ENCODE assay signal across 9 cellular contexts in genomic region chr10:103205401-103205800, GRCh38. TPM values are rescaled to one million over a fixed set of nuclear protein-coding genes. Genes with fewer than 3 reads are reported as not detected.
DNase-seq lines count a peak whose midpoint lies in the region; ATAC-seq and TF ChIP-seq lines count a peak whose summit lies in the region.
"Not testable (repeated sequence)": the region's sequence is repeated elsewhere in the genome, so short reads cannot be mapped to it uniquely, and the experiment has no call there.
"Had no signal": no experiment of that assay in that cellular context is flagged by ENCODE, and none has a peak within 500 bp of the region (broad histone marks: within the 10 kb centered on the region; RNA-seq: fewer than 3 reads in every experiment).

No MANE protein-coding gene starts in this region.

- not testable (repeated sequence) for H3F3A ChIP-seq in neural cell (ENCODE audit: insufficient read depth, low read length, poor library complexity, severe bottlenecking)

- H2BK5ac ChIP-seq in H9 (ENCODE audit: insufficient read length, low read length) = peak overlapping the region; percentile 95
- not testable (repeated sequence) for H2BK5ac ChIP-seq in IMR-90 (ENCODE audit: low read depth, low read length, poor library complexity, severe bottlenecking)

- H2AK5ac ChIP-seq in H9 (ENCODE audit: insufficient read length, low read length); IMR-90 (ENCODE audit: low read depth, low read length): not testable (repeated sequence)

- dilution Hi-C loops in IMR-90 (cut with HindIII; ENCODE audit: low sequenced_read_pairs, unreplicated experiment) = not testable (repeated sequence)

- not testable (repeated sequence) for H2AFZ ChIP-seq in H9 (ENCODE audit: low read length); IMR-90 (replicated peaks; ENCODE audit: low read length, poor library complexity); neural cell (ENCODE audit: low read depth, low read length)

- not testable (repeated sequence) for H3K9me2 ChIP-seq in neural cell (ENCODE audit: insufficient read depth, low read length)

- H3K79me2 ChIP-seq in H9 (ENCODE audit: insufficient read depth, low read length); neural cell (replicated peaks; ENCODE audit: insufficient read depth, low read length): not testable (repeated sequence)

- H2AK9ac ChIP-seq in IMR-90 (replicated peaks; ENCODE audit: low read depth, low read length, poor library complexity) = not testable (repeated sequence)

- CTCF ChIA-PET in Calu3 (lab: Charles Lee); IMR-90 (lab: Yijun Ruan, JAX): not testable (repeated sequence)

- H3K36me3 ChIP-seq in IMR-90 (ENCODE audit: control insufficient read depth, insufficient read depth, low read length); iPS-20b (ENCODE audit: insufficient read depth, low read depth, low read length); neural cell (ENCODE audit: insufficient read depth, low read length): not testable (repeated sequence)

- H3K4me2 ChIP-seq in H9 (ENCODE audit: insufficient read depth, insufficient read length, low read length) (peak overlapping the region; percentile 1), neural cell (ENCODE audit: low read length) (peak overlapping the region; percentile 41)
- H3K4me2 ChIP-seq in IMR-90 (ENCODE audit: low read depth, low read length) = not testable (repeated sequence)

- H3K36me3 Mint-ChIP-seq in Calu3 (ENCODE audit: insufficient read depth, unreplicated experiment); brain; glutamatergic neuron (ENCODE audit: unreplicated experiment): not testable (repeated sequence)
- peaks cover 6 to 14% (median 14%) of the 10 kb centered on the region in 3 experiments for H3K36me3 Mint-ChIP-seq in H9 (ENCODE audit: insufficient read depth in 1 of 3, low read depth in 3 of 3)

- not testable (repeated sequence) for H3K4me3 Mint-ChIP-seq in Calu3 (ENCODE audit: low read depth, unreplicated experiment); brain
- H3K4me3 Mint-ChIP-seq in H9 (peak overlapping the region; percentile 2 to 44; a peak in 3 of 5 replicates), glutamatergic neuron (ENCODE audit: unreplicated experiment) (peak overlapping the region; percentile 33)

- not testable (repeated sequence) for TF ChIP-seq EP300 in neural cell (conservative IDR thresholded peaks at IDR 0.05; ENCODE audit: poor library complexity, severe bottlenecking)

- peak overlapping the region; percentile 92 for H4K5ac ChIP-seq in H9 (ENCODE audit: insufficient read length, low read depth, low read length)
- H4K5ac ChIP-seq in IMR-90 (ENCODE audit: low read depth, low read length) = not testable (repeated sequence)

- not testable (repeated sequence) for H3K23me2 ChIP-seq in H9 (ENCODE audit: insufficient read length, low read depth, low read length, poor library complexity, severe bottlenecking)

- not testable (repeated sequence) for H3K9me3 ChIP-seq in H9 (ENCODE audit: control insufficient read depth, low read depth, low read length); IMR-90 (ENCODE audit: control insufficient read depth, insufficient read depth, low read length); iPS-20b (ENCODE audit: insufficient read depth, low read depth, low read length); neural cell (ENCODE audit: low read length)

- not testable (repeated sequence) for H4K91ac ChIP-seq in H9 (ENCODE audit: insufficient read length, low read depth, low read length)
- H4K91ac ChIP-seq in IMR-90 (ENCODE audit: insufficient read depth, low read depth, low read length) = peak overlapping the region; percentile 56

- not testable (repeated sequence) for H3K27me3 Mint-ChIP-seq in Calu3 (ENCODE audit: unreplicated experiment); H9 (ENCODE audit: low read depth); brain; glutamatergic neuron (ENCODE audit: unreplicated experiment)

- H3K56ac ChIP-seq in H9 (ENCODE audit: insufficient read length, low read depth, low read length); IMR-90 (ENCODE audit: extremely low read depth, insufficient read depth, low read length): not testable (repeated sequence)

- WGBS in H9 (ENCODE audit: extremely low coverage, insufficient read length, low lambda C conversion rate) = no CpG with 5 or more reads among the region's 4 CpGs
- 50% methylated on average over 2 of the region's 4 CpGs; no CpG with 5 or more reads in 1 of the 2 experiments for WGBS in IMR-90 (ENCODE audit: extremely low coverage in 2 of 2, insufficient read length in 1 of 2), 2 experiments

- H3K9ac ChIP-seq in H9 (ENCODE audit: extremely low read depth, insufficient read length, low read length); IMR-90 (ENCODE audit: low read depth, low read length): not testable (repeated sequence)
- peak overlapping the region; percentile 52 for H3K9ac ChIP-seq in iPS-20b (ENCODE audit: low read depth, low read length)
- H3K9ac ChIP-seq in neural cell (ENCODE audit: low read length) = peak overlapping the region; percentile 48

- H4K8ac ChIP-seq in H9 (replicated peaks; ENCODE audit: insufficient read length, low read depth, low read length) = not testable (repeated sequence)
- H4K8ac ChIP-seq in IMR-90 (ENCODE audit: low read depth in 2 of 2, low read length in 2 of 2) = peak overlapping the region in 1 of 2 experiments; percentile 8; a peak in 1 of 4 replicates

- ATAC-seq in IMR-90 (ENCODE audit: low read depth) = not testable (repeated sequence)

- not testable (repeated sequence) for H3K9me3 Mint-ChIP-seq in Calu3 (ENCODE audit: low read depth, unreplicated experiment); brain; glutamatergic neuron (ENCODE audit: unreplicated experiment)
- peaks cover 10 to 17% of the 10 kb centered on the region in 2 experiments for H3K9me3 Mint-ChIP-seq in H9

- TF ChIP-seq RAD21 in IMR-90 (IDR thresholded peaks at IDR 0.05; ENCODE audit: low read length); neural cell (conservative IDR thresholded peaks at IDR 0.05): not testable (repeated sequence)

- TF ChIP-seq POLR2A in IMR-90 (IDR thresholded peaks at IDR 0.05; ENCODE audit: low read depth, low read length) = not testable (repeated sequence)

- H2BK20ac ChIP-seq in H9 (ENCODE audit: low read depth, low read length, poor library complexity, severe bottlenecking) = not testable (repeated sequence)
- peak overlapping the region; percentile 58 for H2BK20ac ChIP-seq in IMR-90 (ENCODE audit: low read depth, low read length)

- peaks cover 32% of the 10 kb centered on the region for H3K4me1 Mint-ChIP-seq in Calu3 (ENCODE audit: low read depth, unreplicated experiment)
- peaks cover 44 to 50% of the 10 kb centered on the region in 2 experiments for H3K4me1 Mint-ChIP-seq in H9
- peaks cover 32% of the 10 kb centered on the region for H3K4me1 Mint-ChIP-seq in brain
- H3K4me1 Mint-ChIP-seq in glutamatergic neuron (ENCODE audit: low read depth, unreplicated experiment) = peaks cover 14% of the 10 kb centered on the region

- POLR2A ChIA-PET in IMR-90 (lab: Charles Lee; ENCODE audit: unreplicated experiment) = not testable (repeated sequence)

- intact Hi-C loops in Calu3 (cut with micrococcal nuclease; ENCODE audit: unreplicated experiment); IMR-90 (cut with micrococcal nuclease): not testable (repeated sequence)

- in situ Hi-C loops in IMR-90 (cut with MboI; ENCODE audit: low sequenced_read_pairs) = not testable (repeated sequence)

- not testable (repeated sequence) for H3K23ac ChIP-seq in H9 (ENCODE audit: insufficient read length, low read depth, low read length); IMR-90 (ENCODE audit: low read depth, low read length)

- not testable (repeated sequence) for BruUV-seq in Calu3 (replicated peaks; lab: Mats Ljungman, UMichigan); IMR-90 (replicated peaks; lab: Mats Ljungman, UMichigan)

- H3K18ac ChIP-seq in H9 (ENCODE audit: insufficient read length, low read depth, low read length) = peak overlapping the region; percentile 89
- H3K18ac ChIP-seq in IMR-90 (ENCODE audit: low read depth, low read length) = peak overlapping the region; percentile 9; the same call in 1 of the 2 replicates

- H3K27ac Mint-ChIP-seq in Calu3 (ENCODE audit: unreplicated experiment) (peak overlapping the region; percentile 87), H9 (peak overlapping the region; percentile 68 to 99 (median 98)), brain (peak overlapping the region in 3 of 5 experiments; percentile 17 to 86 (median 49)), glutamatergic neuron (ENCODE audit: unreplicated experiment) (peak overlapping the region; percentile 62)

- not testable (repeated sequence) for H3K9me1 ChIP-seq in IMR-90 (ENCODE audit: insufficient read depth, low read length)

- peak overlapping the region; percentile 94 for H3T11ph ChIP-seq in H9 (ENCODE audit: low read length)

- H3K27ac ChIP-seq in H9 (ENCODE audit: insufficient read length, low read depth, low read length) = peak overlapping the region; percentile 80
- H3K27ac ChIP-seq in IMR-90 (ENCODE audit: insufficient read depth, low read length); iPS-20b (ENCODE audit: low read length): not testable (repeated sequence)
- H3K27ac ChIP-seq in neural cell (ENCODE audit: low read length) = peak overlapping the region; percentile 84

- H3K79me1 ChIP-seq in H9 (ENCODE audit: insufficient read depth, low read depth, low read length, poor library complexity, severe bottlenecking); IMR-90 (ENCODE audit: low read depth in 1 of 2, low read length in 2 of 2): not testable (repeated sequence)

- not testable (repeated sequence) for H2BK15ac ChIP-seq in H9 (ENCODE audit: low read depth, low read length)
- H2BK15ac ChIP-seq in IMR-90 (ENCODE audit: low read depth, low read length) = peak overlapping the region; percentile 70; the same call in 2 of the 3 replicates

- not testable (repeated sequence) for H3K4me1 ChIP-seq in H9 (ENCODE audit: insufficient read depth, low read length); IMR-90 (ENCODE audit: control insufficient read depth, insufficient read depth, low read length)
- H3K4me1 ChIP-seq in iPS-20b (ENCODE audit: insufficient read depth, low read length) = peaks cover 13% of the 10 kb centered on the region; the same call in 1 of the 2 replicates

- H4K20me1 ChIP-seq in H9 (ENCODE audit: control insufficient read depth, insufficient read depth, insufficient read length); IMR-90 (ENCODE audit: insufficient read depth, low read length); neural cell (ENCODE audit: insufficient read depth): not testable (repeated sequence)

- not testable (repeated sequence) for DNase-seq in Calu3, H9, IMR-90, glutamatergic neuron

- H3K14ac ChIP-seq in H9 (ENCODE audit: insufficient read depth, low read length) = peak overlapping the region; percentile 74; the same call in 1 of the 2 replicates
- H3K14ac ChIP-seq in IMR-90 (replicated peaks; ENCODE audit: low read depth, low read length) = not testable (repeated sequence)

- H3K4me3 ChIP-seq in IMR-90 (ENCODE audit: insufficient read depth, low read depth, low read length) = not testable (repeated sequence)
- H3K4me3 ChIP-seq in iPS-20b (ENCODE audit: low read length) = peak overlapping the region; percentile 41
- peak overlapping the region; percentile 46 for H3K4me3 ChIP-seq in neural cell (ENCODE audit: low read length)

- H2BK12ac ChIP-seq in H9 (ENCODE audit: insufficient read length, low read depth, low read length) = peak overlapping the region; percentile 37

- peak overlapping the region; percentile 95; the same call in 1 of the 2 replicates for H3K4ac ChIP-seq in H9 (ENCODE audit: low read depth, low read length)
- H3K4ac ChIP-seq in IMR-90 (ENCODE audit: low read depth, low read length) = peak overlapping the region; percentile 6

- H3K27me3 ChIP-seq in H9 (ENCODE audit: insufficient read depth, low read length); IMR-90 (ENCODE audit: control insufficient read depth, insufficient read depth, low read length); iPS-20b (ENCODE audit: insufficient read depth, low read length); neural cell (ENCODE audit: insufficient read depth, low read depth, low read length): not testable (repeated sequence)

- TF ChIP-seq CTCF in Calu3 (IDR thresholded peaks at IDR 0.05; ENCODE audit: unreplicated experiment); H9 (conservative IDR thresholded peaks at IDR 0.05); IMR-90 (conservative IDR thresholded peaks at IDR 0.05; ENCODE audit: low read depth, low read length); brain (conservative IDR thresholded peaks at IDR 0.05); glutamatergic neuron (IDR thresholded peaks at IDR 0.05; ENCODE audit: partially characterized antibody, unreplicated experiment); neural cell (IDR thresholded peaks at IDR 0.05; ENCODE audit: poor library complexity, severe bottlenecking): not testable (repeated sequence)

- H2BK120ac ChIP-seq in H9 (ENCODE audit: low read depth, low read length, poor library complexity, severe bottlenecking) = peak overlapping the region; percentile 8
- peak overlapping the region; percentile 71 for H2BK120ac ChIP-seq in IMR-90 (ENCODE audit: low read depth, low read length)

RNA-seq across cellular contexts. Expression of gene NT5C2, which starts 12.3 kb away (rescaled TPM):
- total RNA-seq in Calu3 (2022) (70.0 and 75.8 TPM in 2 replicates), H9 (2021) (64.4 and 69.6 TPM in 2 replicates), IMR-90 (2012; rRNA removed) (60.0 and 83.3 TPM in 2 replicates), glutamatergic neuron (ENCODE audit: unreplicated experiment) (68.5 TPM)
- polyA plus RNA-seq in IMR-90 (2012; rRNA removed) (48.4 and 65.1 TPM in 2 replicates), brain (ENCODE audit: insufficient read depth, low read depth, low replicate concordance) (28.8 TPM), neural cell (187 and 190 TPM in 2 replicates)
- polyA plus RNA-seq in IMR-90 (2012; cell fraction: cytosol; rRNA removed) = 15.0 and 21.0 TPM in 2 replicates
- polyA plus RNA-seq in IMR-90 (2012; cell fraction: nucleus; rRNA removed; ENCODE audit: low replicate concordance) = 13.4 and 65.9 TPM in 2 replicates
- polyA minus RNA-seq in neural cell = 192 and 204 TPM in 2 replicates

RNA-seq across cellular contexts. Expression of gene RPEL1, which starts 40.3 kb away (rescaled TPM):
- total RNA-seq in Calu3 (2022) (0.57 and 0.61 TPM in 2 replicates), H9 (2021) (0.13 TPM in 1 of 2 replicates, not detected in the other), IMR-90 (2012; rRNA removed) (under 0.01 and 0.28 TPM in 2 replicates), glutamatergic neuron (ENCODE audit: unreplicated experiment) (not detected)
- polyA plus RNA-seq in IMR-90 (2012; rRNA removed) (0.07 and 0.26 TPM in 2 replicates), brain (ENCODE audit: insufficient read depth, low read depth, low replicate concordance) (not detected), neural cell (not detected in 2 replicates)
- 0.02 TPM in 2 replicates for polyA plus RNA-seq in IMR-90 (2012; cell fraction: cytosol; rRNA removed)
- polyA plus RNA-seq in IMR-90 (2012; cell fraction: nucleus; rRNA removed; ENCODE audit: low replicate concordance) = not detected in 2 replicates
- polyA minus RNA-seq in neural cell = not detected in 2 replicates
- total RNA-seq: Caco-2; CD4-positive, alpha-beta T cell had no signal
